10 cellular contexts compared by ENCODE assay signal in genomic region chr14:68549966-68550705, GRCh38.
DNase-seq lines count a peak whose midpoint lies in the region; ATAC-seq and TF ChIP-seq lines count a peak whose summit lies in the region.
"Had no signal": no experiment of that assay in that cellular context is flagged by ENCODE, and none has a peak within 500 bp of the region (broad histone marks: within the 10 kb centered on the region; RNA-seq: fewer than 3 reads in every experiment).

No MANE protein-coding gene starts in this region.

- H3K27me3 ChIP-seq in lung (ENCODE audit: control insufficient read depth, insufficient read depth) (no peaks in the 10 kb centered on the region), tibial artery (no peaks in the 10 kb centered on the region)

- H3K4me1 ChIP-seq in lung (ENCODE audit: control insufficient read depth in 2 of 2, insufficient read depth in 2 of 2, low read length in 2 of 2) (peaks cover 31 to 43% of the 10 kb centered on the region in 2 donors), tibial artery (peaks cover 0 to 96% (median 79%) of the 10 kb centered on the region in 4 donors)

- TF ChIP-seq CTCF in choroid plexus epithelial cell (conservative IDR thresholded peaks at IDR 0.05; ENCODE audit: low read depth, low read length): peak; percentile 1
- TF ChIP-seq CTCF in lung (IDR thresholded peaks at IDR 0.05; ENCODE audit: control extremely low read depth, extremely low read depth): no peak
- no peak for TF ChIP-seq CTCF in tibial artery (IDR thresholded peaks at IDR 0.05)

- DNase-seq in NCI-H510A (lab: John Stamatoyannopoulos, UW): peak; percentile 44
- DNase-seq in choroid plexus epithelial cell (ENCODE audit: low read depth): peak; percentile 76
- DNase-seq in lung (ENCODE audit: low spot score): no peak
- no peak for DNase-seq in tibial artery
- DNase-seq in COLO829 (ENCODE audit: low spot score): no peak
- DNase-seq in left lobe of liver (ENCODE audit: low spot score): no peak
- DNase-seq in iPS-NIHi11 (ENCODE audit: low spot score): no peak
- DNase-seq: activated effector memory CD4-positive, alpha-beta T cell treated with anti-CD3 and anti-CD28 coated beads, Interleukin-2, amount 50 U/mL, for 16 hours; GDM1; NCI-H524 had no signal

- ATAC-seq in lung (ENCODE audit: insufficient read depth, low FRiP score): no peak
- no peak for ATAC-seq in left lobe of liver

- H3K9me3 ChIP-seq in lung (ENCODE audit: control insufficient read depth in 2 of 2, insufficient read depth in 1 of 2, low read length in 1 of 2) (no peaks in the 10 kb centered on the region), tibial artery (no peaks in the 10 kb centered on the region)

- H3K36me3 ChIP-seq in lung (ENCODE audit: control insufficient read depth in 2 of 2, insufficient read depth in 2 of 2, low read length in 2 of 2) (no peaks in the 10 kb centered on the region), tibial artery (no peaks in the 10 kb centered on the region)

- H3K27ac ChIP-seq in lung (ENCODE audit: low read depth in 1 of 2, low read length in 1 of 2): peak overlapping the region; percentile 46 to 49
- peak overlapping the region; percentile 77 to 94 for H3K27ac ChIP-seq in tibial artery

- intact Hi-C loops in tibial artery (cut with DNase I; ENCODE audit: low total_unique reads): loop anchor here (5.0 to 10.0 kb wide), 3 partner anchors 242 to 608 kb away; partner anchors contain the start of gene ZFP36L1

- H3K4me3 ChIP-seq in choroid plexus epithelial cell (ENCODE audit: low read depth, low read length) (no peak overlapping the region), lung (no peak overlapping the region), tibial artery (no peak overlapping the region)

- WGBS in lung, 2 donors: 59 to 70% methylated on average over 8 of the region's 8 CpGs

Comparison
In these comparisons a context has a peak if more than half of its experiments do, and no peak if none do; other contexts are left out.
1. DNase-seq: peak in NCI-H510A (single experiment) and choroid plexus epithelial cell (single experiment); none in lung (single experiment), tibial artery (0 of 2), COLO829 (single experiment), left lobe of liver (single experiment) and iPS-NIHi11 (single experiment).